In the genomic region with DNA sequence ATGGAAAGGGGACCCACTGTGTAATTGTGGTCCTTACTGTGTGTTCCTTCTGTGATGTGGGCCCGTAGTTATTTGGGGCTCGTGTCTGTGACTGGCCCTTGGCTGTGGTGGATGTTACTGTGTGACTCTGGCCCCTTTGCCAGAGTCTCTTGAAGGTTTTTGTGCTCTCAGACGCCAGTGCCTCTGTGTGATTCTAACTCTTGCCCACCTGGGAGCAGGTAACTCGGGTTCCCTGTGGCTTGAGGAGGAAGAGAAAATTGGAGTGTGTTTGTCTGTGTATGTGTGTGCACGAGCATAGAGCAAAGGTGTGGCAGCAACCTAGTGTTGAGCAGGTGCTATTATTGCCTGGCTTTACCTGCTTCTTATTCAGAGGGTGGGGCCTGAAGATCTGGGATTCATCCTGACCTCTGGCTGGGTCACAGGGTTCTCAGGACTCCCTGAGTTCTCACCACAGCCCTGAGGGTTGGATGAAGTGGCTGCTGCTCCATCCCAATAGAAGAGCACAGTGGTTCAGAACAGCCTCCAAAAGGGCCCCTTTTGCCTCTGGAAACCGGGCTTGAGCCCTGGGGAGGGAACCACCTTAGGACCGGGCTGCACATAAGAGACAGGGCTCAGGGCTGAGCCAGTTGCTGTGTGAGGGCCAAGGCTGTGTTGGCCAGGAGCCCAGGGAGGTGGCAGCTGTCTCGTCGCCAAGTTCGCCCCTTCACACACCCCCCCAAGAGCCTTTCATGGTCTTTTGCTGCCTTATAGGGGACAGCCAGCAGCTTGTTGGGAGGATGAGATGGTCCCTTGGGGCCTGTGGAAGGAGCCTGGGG, we compare ENCODE assay signal across 8 cellular contexts. TPM values are rescaled to one million over a fixed set of nuclear protein-coding genes. Genes with fewer than 3 reads are reported as not detected.
DNase-seq lines count a peak whose midpoint lies in the region; ATAC-seq and TF ChIP-seq lines count a peak whose summit lies in the region.

No MANE protein-coding gene starts in this region.

- no peaks in the 10 kb centered on the region for H3K27me3 ChIP-seq in right atrium auricular region
- peaks cover 0 to 3% of the 10 kb centered on the region in 2 donors for H3K27me3 ChIP-seq in left lung
- H3K27me3 ChIP-seq in thyroid gland: no peaks in the 10 kb centered on the region

- H3K9me3 ChIP-seq in right atrium auricular region (no peaks in the 10 kb centered on the region), left lung (no peaks in the 10 kb centered on the region), thyroid gland (no peaks in the 10 kb centered on the region)

- H3K4me1 ChIP-seq in right atrium auricular region (peaks cover 0 to 29% of the 10 kb centered on the region in 2 donors), left lung (peaks cover 0 to 27% of the 10 kb centered on the region in 2 donors), thyroid gland (peaks cover 7 to 14% of the 10 kb centered on the region in 2 donors)

- H3K4me1 Mint-ChIP-seq in activated naive CD8-positive, alpha-beta T cell (ENCODE audit: low read depth): peaks cover 34% of the 10 kb centered on the region

- no peak for TF ChIP-seq POLR2A in thyroid gland (IDR thresholded peaks at IDR 0.05)

- peak overlapping the region; percentile 99 for H3K27ac Mint-ChIP-seq in activated naive CD8-positive, alpha-beta T cell

- peaks cover 2% of the 10 kb centered on the region for H3K36me3 Mint-ChIP-seq in activated naive CD8-positive, alpha-beta T cell

- TF ChIP-seq CTCF in right atrium auricular region (IDR thresholded peaks at IDR 0.05) (no peak), left lung (IDR thresholded peaks at IDR 0.05) (no peak), thyroid gland (IDR thresholded peaks at IDR 0.05) (no peak)

- ATAC-seq in left lung (no peak), HG02763 (IDR thresholded peaks at IDR 0.05; ENCODE audit: unreplicated experiment) (no peak)

- peak overlapping the region; percentile 97 for H3K4me3 Mint-ChIP-seq in activated naive CD8-positive, alpha-beta T cell

- H3K36me3 ChIP-seq in right atrium auricular region (no peaks in the 10 kb centered on the region), left lung (peaks cover 0 to 22% of the 10 kb centered on the region in 2 donors), thyroid gland (no peaks in the 10 kb centered on the region)

- H3K27me3 Mint-ChIP-seq in activated naive CD8-positive, alpha-beta T cell: no peaks in the 10 kb centered on the region

- DNase-seq in right atrium auricular region (ENCODE audit: low spot score): no peak
- DNase-seq in cardiac septum (ENCODE audit: low spot score): no peak
- no peak for DNase-seq in left lung
- DNase-seq in thyroid gland: peak; percentile 15 to 17
- no peak for DNase-seq in NCI-H1436 (lab: John Stamatoyannopoulos, UW)
- no peak for DNase-seq in DMS153 (lab: John Stamatoyannopoulos, UW)

- intact Hi-C loops in cardiac septum (cut with DNase I): no loop called here
- intact Hi-C loops in left lung (cut with DNase I): no loop called here
- intact Hi-C loops in thyroid gland (cut with DNase I): no loop called here

- H3K4me3 ChIP-seq in right atrium auricular region (peak overlapping the region; percentile 63 to 64), left lung (peak overlapping the region; percentile 45 to 56), thyroid gland (replicated peaks in 1 of 3) (peak overlapping the region in 2 of 3 donors; percentile 38 to 81)

- H3K27ac ChIP-seq in right atrium auricular region (peak overlapping the region; percentile 92), left lung (peak overlapping the region in 1 of 2 donors; percentile 95), thyroid gland (peak overlapping the region; percentile 90 to 97 (median 93))

- WGBS in thyroid gland, 2 donors: 0 to 10% methylated on average over 1 to 2 of the region's 10 CpGs

- no peaks in the 10 kb centered on the region for H3K9me3 Mint-ChIP-seq in activated naive CD8-positive, alpha-beta T cell (ENCODE audit: low read depth)

RNA-seq across cellular contexts. Expression of a gene that starts 1.3 kb away (rescaled TPM):
- total RNA-seq in right atrium auricular region (10 to 100 TPM; 22.1 to 32.1 TPM), cardiac septum (27.1 TPM), left lung (10 to 100 TPM; 31.6 to 32.2 TPM), thyroid gland (10 to 100 TPM; 26.5 to 43.0 (median 35.2) TPM)

RNA-seq across cellular contexts. Expression of a gene that starts 1.8 kb away (rescaled TPM):
- total RNA-seq in right atrium auricular region (100 to 1,000 TPM; 113 to 120 TPM), cardiac septum (109 TPM), left lung (10 to 100 TPM; 58.5 to 80.4 TPM), thyroid gland (100 to 1,000 TPM in 3 of 4 donors, 10 to 100 TPM in 1; 68.5 to 179 (median 107) TPM)

RNA-seq across cellular contexts. Expression of a gene that starts 47.3 kb away (rescaled TPM):
- total RNA-seq in right atrium auricular region (100 to 1,000 TPM; 102 to 136 TPM), cardiac septum (160 TPM), left lung (100 to 1,000 TPM; 202 to 248 TPM), thyroid gland (100 to 1,000 TPM; 159 to 293 (median 201) TPM)

Comparison
In these comparisons a context has a peak if more than half of its experiments do, and no peak if none do; other contexts are left out.
1. DNase-seq: peak in thyroid gland (2 of 2); none in right atrium auricular region (single experiment), cardiac septum (single experiment), left lung (0 of 2), NCI-H1436 (single experiment) and DMS153 (single experiment).
2. Peak in every context shown above with its lines, with median percentiles within 50 percentile points of each other: H3K4me3 ChIP-seq.